9 cellular contexts compared by ENCODE assay signal in the genomic region with DNA sequence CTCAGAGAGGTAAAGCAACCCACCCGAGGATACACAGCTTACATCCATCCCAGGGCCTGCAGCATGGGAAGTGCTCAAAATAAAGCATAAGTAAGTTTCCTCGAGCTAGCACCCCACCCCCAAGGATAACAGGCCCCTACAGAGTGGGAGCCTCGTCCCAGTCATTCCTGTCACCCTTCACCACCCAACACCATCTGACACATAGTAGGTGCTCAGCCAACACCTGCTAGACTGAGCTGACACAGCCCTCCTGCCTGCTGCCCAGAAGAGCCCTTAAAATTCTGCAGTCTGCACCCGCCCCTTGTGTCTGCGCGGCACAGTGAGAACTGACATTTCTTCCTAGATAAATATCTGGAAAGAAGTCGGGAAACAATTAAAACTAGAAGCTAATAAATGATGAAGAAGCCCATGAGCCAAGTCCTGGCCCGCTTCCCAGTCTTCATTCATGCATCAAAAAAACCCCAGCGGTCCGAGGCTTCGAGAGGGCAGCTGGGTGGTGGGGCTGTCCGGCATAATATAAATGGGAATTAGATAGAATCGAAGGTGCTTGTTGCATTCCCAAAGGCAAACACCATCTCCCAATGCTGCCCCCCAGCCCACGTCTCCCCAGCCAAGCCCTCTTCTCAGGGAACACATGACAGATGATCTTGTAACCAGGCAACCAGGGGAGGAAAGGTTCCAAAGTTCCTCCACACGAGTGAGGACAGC.
A peak's percentile ranks its signal among the peaks of the same experiment; 100 is the strongest.
DNase-seq lines count a peak whose midpoint lies in the region; ATAC-seq and TF ChIP-seq lines count a peak whose summit lies in the region.
"Had no signal": no experiment of that assay in that cellular context is flagged by ENCODE, and none has a peak within 500 bp of the region (broad histone marks: within the 10 kb centered on the region; RNA-seq: fewer than 3 reads in every experiment).

No MANE protein-coding gene starts in this region.

- H3K9me3 Mint-ChIP-seq in type B pancreatic cell: no peaks in the 10 kb centered on the region
- no peaks in the 10 kb centered on the region for H3K9me3 Mint-ChIP-seq in WTC11

- H3K27me3 Mint-ChIP-seq in type B pancreatic cell (no peaks in the 10 kb centered on the region), WTC11 (ENCODE audit: low read depth) (no peaks in the 10 kb centered on the region)

- H3K4me1 Mint-ChIP-seq in type B pancreatic cell (ENCODE audit: unreplicated experiment) (peaks cover 51% of the 10 kb centered on the region), WTC11 (peaks cover 46% of the 10 kb centered on the region)

- no peak for TF ChIP-seq CTCF in type B pancreatic cell (conservative IDR thresholded peaks at IDR 0.05)
- TF ChIP-seq CTCF in WTC11 (IDR thresholded peaks at IDR 0.05): no peak

- intact Hi-C loops in Right ventricle myocardium inferior (cut with DNase I): no loop called here
- intact Hi-C loops in Right ventricle myocardium superior (cut with DNase I): no loop called here

- DNase-seq in Right ventricle myocardium inferior (ENCODE audit: missing footprints) (peak; percentile 68), Right ventricle myocardium superior (no peak), NCI-H446 treated with DMSO at 0.1 percent for 48 hours (lab: John Stamatoyannopoulos, UW) (peak; percentile 78), cerebellum (ENCODE audit: low spot score) (peak; percentile 70), type B pancreatic cell (ENCODE audit: extremely low spot score, unreplicated experiment) (no peak), WTC11 (ENCODE audit: low spot score) (no peak), NCI-H524 treated with DMSO at 0.1 percent for 48 hours (lab: John Stamatoyannopoulos, UW) (no peak)
- DNase-seq in stimulated activated CD4-positive, alpha-beta T cell treated with anti-CD3 and anti-CD28 coated beads, Interleukin-4, amount 100 ng/mL, for 4 hours: no peak
- DNase-seq: glutamatergic neuron had no signal

- POLR2A ChIA-PET in WTC11 (lab: Charles Lee): no interaction called here

- H3K36me3 Mint-ChIP-seq in type B pancreatic cell: no peaks in the 10 kb centered on the region
- H3K36me3 Mint-ChIP-seq in WTC11: no peaks in the 10 kb centered on the region

- CTCF ChIA-PET in WTC11 (lab: Charles Lee): interaction anchor here (2.3 kb wide), 1 partner anchor 71 kb away, joined by 6 read pairs; no protein-coding TSS in a partner anchor

- no peak for ATAC-seq in Right ventricle myocardium inferior
- no peak for ATAC-seq in Right ventricle myocardium superior (ENCODE audit: poor library complexity)
- no peak for ATAC-seq in WTC11

- H3K27ac Mint-ChIP-seq in type B pancreatic cell (peak overlapping the region; percentile 9), WTC11 (no peak overlapping the region)

- H3K4me3 Mint-ChIP-seq in type B pancreatic cell (no peak overlapping the region), WTC11 (no peak overlapping the region)

TF ChIP-seq in WTC11, 78 proteins besides CTCF, POLR2A, EP300 and RAD21:
- TF ChIP-seq MXD4 (CRISPR knock-in tag; IDR thresholded peaks at IDR 0.05; ENCODE audit: borderline replicate concordance): no peak
- TF ChIP-seq, protein P1, sequence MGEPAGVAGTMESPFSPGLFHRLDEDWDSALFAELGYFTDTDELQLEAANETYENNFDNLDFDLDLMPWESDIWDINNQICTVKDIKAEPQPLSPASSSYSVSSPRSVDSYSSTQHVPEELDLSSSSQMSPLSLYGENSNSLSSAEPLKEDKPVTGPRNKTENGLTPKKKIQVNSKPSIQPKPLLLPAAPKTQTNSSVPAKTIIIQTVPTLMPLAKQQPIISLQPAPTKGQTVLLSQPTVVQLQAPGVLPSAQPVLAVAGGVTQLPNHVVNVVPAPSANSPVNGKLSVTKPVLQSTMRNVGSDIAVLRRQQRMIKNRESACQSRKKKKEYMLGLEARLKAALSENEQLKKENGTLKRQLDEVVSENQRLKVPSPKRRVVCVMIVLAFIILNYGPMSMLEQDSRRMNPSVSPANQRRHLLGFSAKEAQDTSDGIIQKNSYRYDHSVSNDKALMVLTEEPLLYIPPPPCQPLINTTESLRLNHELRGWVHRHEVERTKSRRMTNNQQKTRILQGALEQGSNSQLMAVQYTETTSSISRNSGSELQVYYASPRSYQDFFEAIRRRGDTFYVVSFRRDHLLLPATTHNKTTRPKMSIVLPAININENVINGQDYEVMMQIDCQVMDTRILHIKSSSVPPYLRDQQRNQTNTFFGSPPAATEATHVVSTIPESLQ (CRISPR knock-in tag; IDR thresholded peaks at IDR 0.05): no peak
- TF ChIP-seq GTF2I (CRISPR knock-in tag; conservative IDR thresholded peaks at IDR 0.05): no peak
- TF ChIP-seq, protein P2, sequence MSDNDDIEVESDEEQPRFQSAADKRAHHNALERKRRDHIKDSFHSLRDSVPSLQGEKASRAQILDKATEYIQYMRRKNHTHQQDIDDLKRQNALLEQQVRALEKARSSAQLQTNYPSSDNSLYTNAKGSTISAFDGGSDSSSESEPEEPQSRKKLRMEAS (CRISPR knock-in tag; IDR thresholded peaks at IDR 0.05): no peak
- TF ChIP-seq, protein P3, sequence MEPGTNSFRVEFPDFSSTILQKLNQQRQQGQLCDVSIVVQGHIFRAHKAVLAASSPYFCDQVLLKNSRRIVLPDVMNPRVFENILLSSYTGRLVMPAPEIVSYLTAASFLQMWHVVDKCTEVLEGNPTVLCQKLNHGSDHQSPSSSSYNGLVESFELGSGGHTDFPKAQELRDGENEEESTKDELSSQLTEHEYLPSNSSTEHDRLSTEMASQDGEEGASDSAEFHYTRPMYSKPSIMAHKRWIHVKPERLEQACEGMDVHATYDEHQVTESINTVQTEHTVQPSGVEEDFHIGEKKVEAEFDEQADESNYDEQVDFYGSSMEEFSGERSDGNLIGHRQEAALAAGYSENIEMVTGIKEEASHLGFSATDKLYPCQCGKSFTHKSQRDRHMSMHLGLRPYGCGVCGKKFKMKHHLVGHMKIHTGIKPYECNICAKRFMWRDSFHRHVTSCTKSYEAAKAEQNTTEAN (CRISPR knock-in tag; IDR thresholded peaks at IDR 0.05): no peak
- no peak for TF ChIP-seq IRF2 (CRISPR knock-in tag; IDR thresholded peaks at IDR 0.05; ENCODE audit: borderline replicate concordance, low read depth)
- TF ChIP-seq, protein P4, sequence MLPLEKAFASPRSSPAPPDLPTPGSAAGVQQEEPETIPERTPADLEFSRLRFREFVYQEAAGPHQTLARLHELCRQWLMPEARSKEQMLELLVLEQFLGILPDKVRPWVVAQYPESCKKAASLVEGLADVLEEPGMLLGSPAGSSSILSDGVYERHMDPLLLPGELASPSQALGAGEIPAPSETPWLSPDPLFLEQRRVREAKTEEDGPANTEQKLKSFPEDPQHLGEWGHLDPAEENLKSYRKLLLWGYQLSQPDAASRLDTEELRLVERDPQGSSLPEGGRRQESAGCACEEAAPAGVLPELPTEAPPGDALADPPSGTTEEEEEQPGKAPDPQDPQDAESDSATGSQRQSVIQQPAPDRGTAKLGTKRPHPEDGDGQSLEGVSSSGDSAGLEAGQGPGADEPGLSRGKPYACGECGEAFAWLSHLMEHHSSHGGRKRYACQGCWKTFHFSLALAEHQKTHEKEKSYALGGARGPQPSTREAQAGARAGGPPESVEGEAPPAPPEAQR (CRISPR knock-in tag; IDR thresholded peaks at IDR 0.05): no peak
- TF ChIP-seq, protein P5, sequence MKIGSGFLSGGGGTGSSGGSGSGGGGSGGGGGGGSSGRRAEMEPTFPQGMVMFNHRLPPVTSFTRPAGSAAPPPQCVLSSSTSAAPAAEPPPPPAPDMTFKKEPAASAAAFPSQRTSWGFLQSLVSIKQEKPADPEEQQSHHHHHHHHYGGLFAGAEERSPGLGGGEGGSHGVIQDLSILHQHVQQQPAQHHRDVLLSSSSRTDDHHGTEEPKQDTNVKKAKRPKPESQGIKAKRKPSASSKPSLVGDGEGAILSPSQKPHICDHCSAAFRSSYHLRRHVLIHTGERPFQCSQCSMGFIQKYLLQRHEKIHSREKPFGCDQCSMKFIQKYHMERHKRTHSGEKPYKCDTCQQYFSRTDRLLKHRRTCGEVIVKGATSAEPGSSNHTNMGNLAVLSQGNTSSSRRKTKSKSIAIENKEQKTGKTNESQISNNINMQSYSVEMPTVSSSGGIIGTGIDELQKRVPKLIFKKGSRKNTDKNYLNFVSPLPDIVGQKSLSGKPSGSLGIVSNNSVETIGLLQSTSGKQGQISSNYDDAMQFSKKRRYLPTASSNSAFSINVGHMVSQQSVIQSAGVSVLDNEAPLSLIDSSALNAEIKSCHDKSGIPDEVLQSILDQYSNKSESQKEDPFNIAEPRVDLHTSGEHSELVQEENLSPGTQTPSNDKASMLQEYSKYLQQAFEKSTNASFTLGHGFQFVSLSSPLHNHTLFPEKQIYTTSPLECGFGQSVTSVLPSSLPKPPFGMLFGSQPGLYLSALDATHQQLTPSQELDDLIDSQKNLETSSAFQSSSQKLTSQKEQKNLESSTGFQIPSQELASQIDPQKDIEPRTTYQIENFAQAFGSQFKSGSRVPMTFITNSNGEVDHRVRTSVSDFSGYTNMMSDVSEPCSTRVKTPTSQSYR (CRISPR knock-in tag; IDR thresholded peaks at IDR 0.05): no peak
- TF ChIP-seq ZBTB21 (CRISPR knock-in tag; IDR thresholded peaks at IDR 0.05; ENCODE audit: borderline replicate concordance): no peak
- no peak for TF ChIP-seq CREM (CRISPR knock-in tag; IDR thresholded peaks at IDR 0.05)
- TF ChIP-seq SMAD3 (CRISPR knock-in tag; IDR thresholded peaks at IDR 0.05; ENCODE audit: borderline replicate concordance): no peak
- no peak for TF ChIP-seq NFYB (CRISPR knock-in tag; conservative IDR thresholded peaks at IDR 0.05; ENCODE audit: low read depth)

Comparison
In these comparisons a context has a peak if more than half of its experiments do, and no peak if none do; other contexts are left out.
1. DNase-seq: peak in Right ventricle myocardium inferior (single experiment), NCI-H446 treated with DMSO at 0.1 percent for 48 hours (single experiment) and cerebellum (single experiment); none in Right ventricle myocardium superior (single experiment), type B pancreatic cell (single experiment), WTC11 (single experiment), stimulated activated CD4-positive, alpha-beta T cell treated with anti-CD3 and anti-CD28 coated beads, Interleukin-4, amount 100 ng/mL, for 4 hours (0 of 2) and NCI-H524 treated with DMSO at 0.1 percent for 48 hours (single experiment).